10 cellular contexts compared by ENCODE assay signal in genomic region chr11:316891-317291, GRCh38. TPM values are rescaled to one million over a fixed set of nuclear protein-coding genes. Genes with fewer than 3 reads are reported as not detected.
DNase-seq lines count a peak whose midpoint lies in the region; ATAC-seq and TF ChIP-seq lines count a peak whose summit lies in the region.
"Had no signal": no experiment of that assay in that cellular context is flagged by ENCODE, and none has a peak within 500 bp of the region (broad histone marks: within the 10 kb centered on the region; RNA-seq: fewer than 3 reads in every experiment).

No MANE protein-coding gene starts in this region.

- no peak overlapping the region for H3K9ac ChIP-seq in HUES48 (ENCODE audit: low read depth, low read length)

- H3K4me1 Mint-ChIP-seq in naive thymus-derived CD4-positive, alpha-beta T cell: peaks cover 24 to 48% (median 36%) of the 10 kb centered on the region in 7 donors

- peaks cover 0 to 3% (median 0%) of the 10 kb centered on the region in 5 donors for H3K27me3 Mint-ChIP-seq in naive thymus-derived CD4-positive, alpha-beta T cell

- H3K36me3 ChIP-seq in ACC112 (ENCODE audit: insufficient read depth, low read length) (peaks cover 22% of the 10 kb centered on the region; the same call in 1 of the 2 replicates), HUES48 (ENCODE audit: control insufficient read depth, insufficient read depth, low read length) (peaks cover 3% of the 10 kb centered on the region; the same call in 1 of the 2 replicates)
- peaks cover 0 to 19% (median 8%) of the 10 kb centered on the region in 3 experiments for H3K36me3 ChIP-seq in naive thymus-derived CD4-positive, alpha-beta T cell (ENCODE audit: control insufficient read depth in 2 of 3, insufficient read depth in 3 of 3, low read length in 3 of 3)

- H3K9me3 ChIP-seq in HUES48 (ENCODE audit: control insufficient read depth, insufficient read depth, low read length): no peaks in the 10 kb centered on the region
- no peaks in the 10 kb centered on the region for H3K9me3 ChIP-seq in naive thymus-derived CD4-positive, alpha-beta T cell (ENCODE audit: control insufficient read depth in 2 of 3, low read length in 3 of 3)

- ATAC-seq in naive thymus-derived CD4-positive, alpha-beta T cell: no peak

- POLR2A ChIA-PET in naive thymus-derived CD4-positive, alpha-beta T cell (lab: Charles Lee): interaction anchor here (0.6 to 6.9 kb wide), 25 partner anchors 8 to 110 kb away, joined by 3 to 54 read pairs (median 6); partner anchors contain the start of genes BET1L, NLRP6, PGGHG and PSMD13
- POLR2A ChIA-PET in GM10248 (lab: Yijun Ruan, JAX): interaction anchor here (1.5 kb wide), 1 partner anchor 37 kb away, joined by 3 read pairs; no protein-coding TSS in a partner anchor

- DNase-seq in coronary artery (ENCODE audit: low spot score): peak; percentile 62
- peak in 1 of 9 donors; percentile 68 for DNase-seq in naive thymus-derived CD4-positive, alpha-beta T cell
- DNase-seq in RKO (ENCODE audit: low spot score): no peak
- no peak for DNase-seq in SW 1271 (lab: John Stamatoyannopoulos, UW)
- DNase-seq in effector CD4-positive, alpha-beta T cell: no peak
- no peak for DNase-seq in GM10248 (ENCODE audit: extremely low spot score)
- DNase-seq: anterior cingulate cortex, NCI-H2029 had no signal

- H3K9me3 Mint-ChIP-seq in naive thymus-derived CD4-positive, alpha-beta T cell: no peaks in the 10 kb centered on the region

- H3K4me3 ChIP-seq in ACC112 (ENCODE audit: low read depth, low read length) (peak overlapping the region; percentile 85), HUES48 (ENCODE audit: low read depth, low read length) (peak overlapping the region; percentile 86), coronary artery (peak overlapping the region; percentile 68)
- peak overlapping the region; percentile 71 for H3K4me3 ChIP-seq in naive thymus-derived CD4-positive, alpha-beta T cell (ENCODE audit: low read length)

- H3K79me2 ChIP-seq in ACC112 (ENCODE audit: control insufficient read depth, insufficient read depth, low read length, unreplicated experiment): peaks cover 71% of the 10 kb centered on the region

- peak overlapping the region; percentile 85 to 98 (median 93) for H3K4me3 Mint-ChIP-seq in naive thymus-derived CD4-positive, alpha-beta T cell

- intact Hi-C loops in naive thymus-derived CD4-positive, alpha-beta T cell (cut with micrococcal nuclease): no loop called here

- H3K4me1 ChIP-seq in ACC112 (ENCODE audit: control insufficient read depth, insufficient read depth, low read length, unreplicated experiment) (peaks cover 19% of the 10 kb centered on the region), HUES48 (ENCODE audit: control insufficient read depth, insufficient read depth, low read length) (peaks cover 47% of the 10 kb centered on the region)
- peaks cover 13 to 27% of the 10 kb centered on the region in 2 donors for H3K4me1 ChIP-seq in naive thymus-derived CD4-positive, alpha-beta T cell (ENCODE audit: control insufficient read depth in 2 of 2, insufficient read depth in 2 of 2, low read length in 2 of 2)

- CTCF ChIA-PET in naive thymus-derived CD4-positive, alpha-beta T cell (lab: Charles Lee): interaction anchor here (1.3 to 3.5 kb wide), 10 partner anchors 8 to 131 kb away, joined by 3 to 36 read pairs (median 6); partner anchors contain the start of gene IFITM2
- CTCF ChIA-PET in GM10248 (lab: Yijun Ruan, JAX): interaction anchor here (0.6 to 3.6 kb wide), 14 partner anchors 8 to 137 kb away, joined by 3 to 33 read pairs (median 4); partner anchors contain the start of genes BET1L and IFITM2

- H3K27ac ChIP-seq in ACC112 (ENCODE audit: low read depth, low read length) (peak overlapping the region; percentile 91), HUES48 (ENCODE audit: low read depth, low read length) (peak overlapping the region; percentile 95), coronary artery (peak overlapping the region; percentile 13 to 78)
- H3K27ac ChIP-seq in naive thymus-derived CD4-positive, alpha-beta T cell (ENCODE audit: low read depth, low read length): peak overlapping the region; percentile 95

- TF ChIP-seq CTCF in coronary artery (IDR thresholded peaks at IDR 0.05) (no peak), GM10248 (IDR thresholded peaks at IDR 0.05; ENCODE audit: control extremely low read depth, extremely low read depth, low read depth, missing control alignments) (no peak)

- H3K27me3 ChIP-seq in ACC112 (ENCODE audit: insufficient read depth, low read length) (no peaks in the 10 kb centered on the region), HUES48 (ENCODE audit: control insufficient read depth, insufficient read depth, low read length) (no peaks in the 10 kb centered on the region)
- no peaks in the 10 kb centered on the region for H3K27me3 ChIP-seq in naive thymus-derived CD4-positive, alpha-beta T cell (ENCODE audit: control insufficient read depth in 2 of 2, insufficient read depth in 2 of 2, low read length in 2 of 2)

- no peak overlapping the region for H2AFZ ChIP-seq in ACC112 (ENCODE audit: low read length, unreplicated experiment)

- H3K27ac Mint-ChIP-seq in naive thymus-derived CD4-positive, alpha-beta T cell: peak overlapping the region; percentile 88 to 98 (median 95)

- peaks cover 0 to 48% (median 19%) of the 10 kb centered on the region in 5 donors for H3K36me3 Mint-ChIP-seq in naive thymus-derived CD4-positive, alpha-beta T cell

RNA-seq across cellular contexts. Expression of gene IFITM1, which starts 3.1 kb away (rescaled TPM):
- total RNA-seq in naive thymus-derived CD4-positive, alpha-beta T cell: 100 to 1,000 TPM in 4 of 5 experiments, 10 to 100 TPM in 1; 97.4 to 985 (median 241) TPM
- polyA plus RNA-seq in naive thymus-derived CD4-positive, alpha-beta T cell: 1,000 to 10,000 TPM; 1,878 to 2,355 TPM

RNA-seq across cellular contexts. Expression of gene IFITM3, which starts 3.8 kb away (rescaled TPM):
- 10 to 100 TPM in 3 of 5 experiments, 1 to 10 TPM in 2; 6.7 to 43.1 (median 13.2) TPM for total RNA-seq in naive thymus-derived CD4-positive, alpha-beta T cell
- 100 to 1,000 TPM in 1 of 2 donors, 1 to 10 TPM in 1; 5.1 to 194 TPM for polyA plus RNA-seq in naive thymus-derived CD4-positive, alpha-beta T cell

RNA-seq across cellular contexts. Expression of gene IFITM2, which starts 9.3 kb away (rescaled TPM):
- 1,000 to 10,000 TPM in 1 of 5 experiments, 100 to 1,000 TPM in 4; 143 to 1,924 (median 528) TPM for total RNA-seq in naive thymus-derived CD4-positive, alpha-beta T cell
- polyA plus RNA-seq in naive thymus-derived CD4-positive, alpha-beta T cell: 1,000 to 10,000 TPM; 2,860 to 3,315 TPM

RNA-seq across cellular contexts. Expression of gene IFITM5, which starts 17.6 kb away (rescaled TPM):
- not detected for total RNA-seq in naive thymus-derived CD4-positive, alpha-beta T cell
- not detected for polyA plus RNA-seq in naive thymus-derived CD4-positive, alpha-beta T cell

RNA-seq across cellular contexts. Expression of gene PGGHG, which starts 28.0 kb away (rescaled TPM):
- 100 to 1,000 TPM; 325 to 656 (median 348) TPM for total RNA-seq in naive thymus-derived CD4-positive, alpha-beta T cell
- polyA plus RNA-seq in naive thymus-derived CD4-positive, alpha-beta T cell: 10 to 100 TPM in 1 of 2 donors, 1 to 10 TPM in 1; 5.1 to 11.7 TPM
